Comparison of ENCODE assay signal across 1 cellular context in the genomic region with DNA sequence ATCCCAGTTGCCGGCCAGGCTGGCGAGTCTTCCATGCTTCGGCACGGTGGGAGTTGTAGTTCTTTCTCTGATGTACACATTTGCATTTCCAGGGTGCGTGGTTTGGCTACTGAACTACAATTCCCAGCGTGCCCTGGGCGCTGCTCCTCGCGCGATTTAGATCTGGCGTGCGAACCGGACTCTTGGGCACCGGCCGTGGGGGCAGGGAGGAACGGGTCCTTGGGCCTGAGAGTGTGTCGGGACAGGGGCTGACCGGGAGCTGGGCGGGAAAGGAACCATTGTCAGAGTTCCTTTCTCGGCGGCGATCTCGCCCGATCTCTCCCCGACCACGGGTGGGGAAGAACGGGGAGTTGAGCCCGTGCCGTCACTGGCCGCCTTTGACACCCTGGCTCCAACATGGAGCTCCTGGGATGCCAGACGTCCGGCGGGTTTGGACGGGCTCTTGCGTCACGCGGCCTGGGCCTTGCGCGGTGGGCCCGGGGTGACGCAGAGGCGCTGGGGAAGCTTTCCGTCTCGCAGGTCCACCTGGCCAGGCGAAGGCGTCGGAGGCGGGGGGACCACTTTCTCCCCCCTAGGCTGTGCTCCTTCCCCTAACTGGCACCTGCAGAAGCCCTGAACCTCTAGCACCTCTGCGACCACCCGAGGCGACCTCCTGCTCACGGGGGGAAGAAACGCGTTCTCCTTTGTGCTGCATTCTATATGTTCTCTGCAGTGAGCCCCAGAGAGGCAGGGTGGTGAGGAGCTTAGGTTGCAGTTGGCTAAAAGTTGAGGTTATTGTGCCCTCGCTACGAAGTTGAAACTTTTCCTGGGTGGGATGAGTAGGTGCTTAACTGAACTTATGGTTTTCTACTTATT.
TF ChIP-seq lines count a peak whose summit lies in the region.

No MANE protein-coding gene starts in this region.

TF ChIP-seq in HepG2, 621 proteins besides CTCF, POLR2A, EP300 and RAD21 (continued from another document and continues in another):
- TF ChIP-seq, protein P1, sequence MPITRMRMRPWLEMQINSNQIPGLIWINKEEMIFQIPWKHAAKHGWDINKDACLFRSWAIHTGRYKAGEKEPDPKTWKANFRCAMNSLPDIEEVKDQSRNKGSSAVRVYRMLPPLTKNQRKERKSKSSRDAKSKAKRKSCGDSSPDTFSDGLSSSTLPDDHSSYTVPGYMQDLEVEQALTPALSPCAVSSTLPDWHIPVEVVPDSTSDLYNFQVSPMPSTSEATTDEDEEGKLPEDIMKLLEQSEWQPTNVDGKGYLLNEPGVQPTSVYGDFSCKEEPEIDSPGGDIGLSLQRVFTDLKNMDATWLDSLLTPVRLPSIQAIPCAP (CRISPR knock-in tag; IDR thresholded peaks at IDR 0.05; ENCODE audit: low read depth) = no peak
- TF ChIP-seq BORCS8-MEF2B (CRISPR knock-in tag; IDR thresholded peaks at IDR 0.05) (peak; percentile 60; the same call in 1 of the 2 replicates), ZBTB20 (CRISPR knock-in tag; IDR thresholded peaks at IDR 0.05; ENCODE audit: borderline replicate concordance, low read depth) (no peak), ZNF605 (CRISPR knock-in tag; IDR thresholded peaks at IDR 0.05) (peak; percentile 68; the same call in 1 of the 2 replicates), NFKB2 (CRISPR knock-in tag; IDR thresholded peaks at IDR 0.05; ENCODE audit: borderline replicate concordance) (0 out of 2 replicates have a peak, but pooled peaks have one; percentile 36), MYC (CRISPR knock-in tag; IDR thresholded peaks at IDR 0.05; ENCODE audit: borderline replicate concordance) (peak; percentile 90), ZNF572 (CRISPR knock-in tag; IDR thresholded peaks at IDR 0.05) (no peak), EEA1 (CRISPR knock-in tag; IDR thresholded peaks at IDR 0.05; ENCODE audit: borderline replicate concordance) (peak; percentile 97), ZNF33B (CRISPR knock-in tag; IDR thresholded peaks at IDR 0.05) (peak; percentile 86; the same call in 1 of the 2 replicates), TCF12 (IDR thresholded peaks at IDR 0.05) (no peak), TCF12 (CRISPR knock-in tag; IDR thresholded peaks at IDR 0.05) (peak; percentile 50; the same call in 1 of the 2 replicates), CCDC6 (CRISPR knock-in tag; IDR thresholded peaks at IDR 0.05) (peak; percentile 31; the same call in 1 of the 2 replicates), PAX8 (CRISPR knock-in tag; IDR thresholded peaks at IDR 0.05; ENCODE audit: borderline replicate concordance) (peak; percentile 47; the same call in 1 of the 2 replicates), TGIF2 (CRISPR knock-in tag; IDR thresholded peaks at IDR 0.05) (peak; percentile 79; the same call in 1 of the 2 replicates), ZNF317 (CRISPR knock-in tag; IDR thresholded peaks at IDR 0.05) (peak; percentile 32; the same call in 1 of the 2 replicates), CEBPB (IDR thresholded peaks at IDR 0.05; ENCODE audit: borderline replicate concordance, low read depth, low read length) (peak; percentile 89), ASH2L (IDR thresholded peaks at IDR 0.05; ENCODE audit: insufficient read length, low read depth, low read length) (peak; percentile 58), FOXA3 (CRISPR knock-in tag; IDR thresholded peaks at IDR 0.05) (0 out of 2 replicates have a peak, but pooled peaks have one; percentile 3), SNAPC2 (CRISPR knock-in tag; IDR thresholded peaks at IDR 0.05) (peak; percentile 81; the same call in 1 of the 2 replicates), ZNF782 (CRISPR knock-in tag; IDR thresholded peaks at IDR 0.05; ENCODE audit: borderline replicate concordance) (peak; percentile 47; the same call in 1 of the 2 replicates), CHCHD3 (CRISPR knock-in tag; IDR thresholded peaks at IDR 0.05) (peak; percentile 83), FOXK1 (CRISPR knock-in tag; IDR thresholded peaks at IDR 0.05; ENCODE audit: borderline replicate concordance, low read depth) (peak; percentile 7; the same call in 1 of the 2 replicates), ZNF768 (CRISPR knock-in tag; IDR thresholded peaks at IDR 0.05) (peak; percentile 29; the same call in 1 of the 2 replicates), ZNF614 (CRISPR knock-in tag; IDR thresholded peaks at IDR 0.05; ENCODE audit: borderline replicate concordance) (0 out of 2 replicates have a peak, but pooled peaks have one; percentile 4)
- TF ChIP-seq, protein P2, sequence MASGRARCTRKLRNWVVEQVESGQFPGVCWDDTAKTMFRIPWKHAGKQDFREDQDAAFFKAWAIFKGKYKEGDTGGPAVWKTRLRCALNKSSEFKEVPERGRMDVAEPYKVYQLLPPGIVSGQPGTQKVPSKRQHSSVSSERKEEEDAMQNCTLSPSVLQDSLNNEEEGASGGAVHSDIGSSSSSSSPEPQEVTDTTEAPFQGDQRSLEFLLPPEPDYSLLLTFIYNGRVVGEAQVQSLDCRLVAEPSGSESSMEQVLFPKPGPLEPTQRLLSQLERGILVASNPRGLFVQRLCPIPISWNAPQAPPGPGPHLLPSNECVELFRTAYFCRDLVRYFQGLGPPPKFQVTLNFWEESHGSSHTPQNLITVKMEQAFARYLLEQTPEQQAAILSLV (CRISPR knock-in tag; IDR thresholded peaks at IDR 0.05; ENCODE audit: borderline replicate concordance) = peak; percentile 90; the same call in 1 of the 2 replicates
- TF ChIP-seq, protein P3, sequence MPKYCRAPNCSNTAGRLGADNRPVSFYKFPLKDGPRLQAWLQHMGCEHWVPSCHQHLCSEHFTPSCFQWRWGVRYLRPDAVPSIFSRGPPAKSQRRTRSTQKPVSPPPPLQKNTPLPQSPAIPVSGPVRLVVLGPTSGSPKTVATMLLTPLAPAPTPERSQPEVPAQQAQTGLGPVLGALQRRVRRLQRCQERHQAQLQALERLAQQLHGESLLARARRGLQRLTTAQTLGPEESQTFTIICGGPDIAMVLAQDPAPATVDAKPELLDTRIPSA (CRISPR knock-in tag; IDR thresholded peaks at IDR 0.05; ENCODE audit: borderline replicate concordance) = no peak
- TF ChIP-seq, protein P4, sequence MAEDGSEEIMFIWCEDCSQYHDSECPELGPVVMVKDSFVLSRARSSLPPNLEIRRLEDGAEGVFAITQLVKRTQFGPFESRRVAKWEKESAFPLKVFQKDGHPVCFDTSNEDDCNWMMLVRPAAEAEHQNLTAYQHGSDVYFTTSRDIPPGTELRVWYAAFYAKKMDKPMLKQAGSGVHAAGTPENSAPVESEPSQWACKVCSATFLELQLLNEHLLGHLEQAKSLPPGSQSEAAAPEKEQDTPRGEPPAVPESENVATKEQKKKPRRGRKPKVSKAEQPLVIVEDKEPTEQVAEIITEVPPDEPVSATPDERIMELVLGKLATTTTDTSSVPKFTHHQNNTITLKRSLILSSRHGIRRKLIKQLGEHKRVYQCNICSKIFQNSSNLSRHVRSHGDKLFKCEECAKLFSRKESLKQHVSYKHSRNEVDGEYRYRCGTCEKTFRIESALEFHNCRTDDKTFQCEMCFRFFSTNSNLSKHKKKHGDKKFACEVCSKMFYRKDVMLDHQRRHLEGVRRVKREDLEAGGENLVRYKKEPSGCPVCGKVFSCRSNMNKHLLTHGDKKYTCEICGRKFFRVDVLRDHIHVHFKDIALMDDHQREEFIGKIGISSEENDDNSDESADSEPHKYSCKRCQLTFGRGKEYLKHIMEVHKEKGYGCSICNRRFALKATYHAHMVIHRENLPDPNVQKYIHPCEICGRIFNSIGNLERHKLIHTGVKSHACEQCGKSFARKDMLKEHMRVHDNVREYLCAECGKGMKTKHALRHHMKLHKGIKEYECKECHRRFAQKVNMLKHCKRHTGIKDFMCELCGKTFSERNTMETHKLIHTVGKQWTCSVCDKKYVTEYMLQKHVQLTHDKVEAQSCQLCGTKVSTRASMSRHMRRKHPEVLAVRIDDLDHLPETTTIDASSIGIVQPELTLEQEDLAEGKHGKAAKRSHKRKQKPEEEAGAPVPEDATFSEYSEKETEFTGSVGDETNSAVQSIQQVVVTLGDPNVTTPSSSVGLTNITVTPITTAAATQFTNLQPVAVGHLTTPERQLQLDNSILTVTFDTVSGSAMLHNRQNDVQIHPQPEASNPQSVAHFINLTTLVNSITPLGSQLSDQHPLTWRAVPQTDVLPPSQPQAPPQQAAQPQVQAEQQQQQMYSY (CRISPR knock-in tag; IDR thresholded peaks at IDR 0.05) = peak; percentile 82
- TF ChIP-seq, protein P5, sequence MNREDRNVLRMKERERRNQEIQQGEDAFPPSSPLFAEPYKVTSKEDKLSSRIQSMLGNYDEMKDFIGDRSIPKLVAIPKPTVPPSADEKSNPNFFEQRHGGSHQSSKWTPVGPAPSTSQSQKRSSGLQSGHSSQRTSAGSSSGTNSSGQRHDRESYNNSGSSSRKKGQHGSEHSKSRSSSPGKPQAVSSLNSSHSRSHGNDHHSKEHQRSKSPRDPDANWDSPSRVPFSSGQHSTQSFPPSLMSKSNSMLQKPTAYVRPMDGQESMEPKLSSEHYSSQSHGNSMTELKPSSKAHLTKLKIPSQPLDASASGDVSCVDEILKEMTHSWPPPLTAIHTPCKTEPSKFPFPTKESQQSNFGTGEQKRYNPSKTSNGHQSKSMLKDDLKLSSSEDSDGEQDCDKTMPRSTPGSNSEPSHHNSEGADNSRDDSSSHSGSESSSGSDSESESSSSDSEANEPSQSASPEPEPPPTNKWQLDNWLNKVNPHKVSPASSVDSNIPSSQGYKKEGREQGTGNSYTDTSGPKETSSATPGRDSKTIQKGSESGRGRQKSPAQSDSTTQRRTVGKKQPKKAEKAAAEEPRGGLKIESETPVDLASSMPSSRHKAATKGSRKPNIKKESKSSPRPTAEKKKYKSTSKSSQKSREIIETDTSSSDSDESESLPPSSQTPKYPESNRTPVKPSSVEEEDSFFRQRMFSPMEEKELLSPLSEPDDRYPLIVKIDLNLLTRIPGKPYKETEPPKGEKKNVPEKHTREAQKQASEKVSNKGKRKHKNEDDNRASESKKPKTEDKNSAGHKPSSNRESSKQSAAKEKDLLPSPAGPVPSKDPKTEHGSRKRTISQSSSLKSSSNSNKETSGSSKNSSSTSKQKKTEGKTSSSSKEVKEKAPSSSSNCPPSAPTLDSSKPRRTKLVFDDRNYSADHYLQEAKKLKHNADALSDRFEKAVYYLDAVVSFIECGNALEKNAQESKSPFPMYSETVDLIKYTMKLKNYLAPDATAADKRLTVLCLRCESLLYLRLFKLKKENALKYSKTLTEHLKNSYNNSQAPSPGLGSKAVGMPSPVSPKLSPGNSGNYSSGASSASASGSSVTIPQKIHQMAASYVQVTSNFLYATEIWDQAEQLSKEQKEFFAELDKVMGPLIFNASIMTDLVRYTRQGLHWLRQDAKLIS (CRISPR knock-in tag; IDR thresholded peaks at IDR 0.05) = 0 out of 2 replicates have a peak, but pooled peaks have one; percentile 21
- TF ChIP-seq, protein P6, sequence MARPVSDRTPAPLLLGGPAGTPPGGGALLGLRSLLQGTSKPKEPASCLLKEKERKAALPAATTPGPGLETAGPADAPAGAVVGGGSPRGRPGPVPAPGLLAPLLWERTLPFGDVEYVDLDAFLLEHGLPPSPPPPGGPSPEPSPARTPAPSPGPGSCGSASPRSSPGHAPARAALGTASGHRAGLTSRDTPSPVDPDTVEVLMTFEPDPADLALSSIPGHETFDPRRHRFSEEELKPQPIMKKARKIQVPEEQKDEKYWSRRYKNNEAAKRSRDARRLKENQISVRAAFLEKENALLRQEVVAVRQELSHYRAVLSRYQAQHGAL (CRISPR knock-in tag; IDR thresholded peaks at IDR 0.05; ENCODE audit: not compliant biosample characterization) = peak; percentile 49
- TF ChIP-seq, protein P7, sequence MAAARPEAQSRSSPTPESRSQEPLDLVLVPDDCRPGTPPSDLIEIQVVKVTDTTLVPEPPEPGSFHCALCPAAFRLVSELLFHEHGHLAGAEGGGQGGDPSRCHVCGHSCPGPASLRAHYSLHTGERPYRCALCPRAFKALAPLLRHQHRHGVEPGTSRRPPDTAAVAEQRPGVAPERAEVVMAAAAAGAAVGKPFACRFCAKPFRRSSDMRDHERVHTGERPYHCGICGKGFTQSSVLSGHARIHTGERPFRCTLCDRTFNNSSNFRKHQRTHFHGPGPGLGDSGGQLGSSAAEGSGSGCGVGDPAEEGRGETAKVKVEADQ (CRISPR knock-in tag; IDR thresholded peaks at IDR 0.05; ENCODE audit: borderline replicate concordance) = no peak; the same call in 1 of the 2 replicates
- TF ChIP-seq, protein P8, sequence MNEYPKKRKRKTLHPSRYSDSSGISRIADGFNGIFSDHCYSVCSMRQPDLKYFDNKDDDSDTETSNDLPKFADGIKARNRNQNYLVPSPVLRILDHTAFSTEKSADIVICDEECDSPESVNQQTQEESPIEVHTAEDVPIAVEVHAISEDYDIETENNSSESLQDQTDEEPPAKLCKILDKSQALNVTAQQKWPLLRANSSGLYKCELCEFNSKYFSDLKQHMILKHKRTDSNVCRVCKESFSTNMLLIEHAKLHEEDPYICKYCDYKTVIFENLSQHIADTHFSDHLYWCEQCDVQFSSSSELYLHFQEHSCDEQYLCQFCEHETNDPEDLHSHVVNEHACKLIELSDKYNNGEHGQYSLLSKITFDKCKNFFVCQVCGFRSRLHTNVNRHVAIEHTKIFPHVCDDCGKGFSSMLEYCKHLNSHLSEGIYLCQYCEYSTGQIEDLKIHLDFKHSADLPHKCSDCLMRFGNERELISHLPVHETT (CRISPR knock-in tag; conservative IDR thresholded peaks at IDR 0.05) = 0 out of 2 replicates have a peak, but pooled peaks have one; percentile 18
- TF ChIP-seq, protein P9, sequence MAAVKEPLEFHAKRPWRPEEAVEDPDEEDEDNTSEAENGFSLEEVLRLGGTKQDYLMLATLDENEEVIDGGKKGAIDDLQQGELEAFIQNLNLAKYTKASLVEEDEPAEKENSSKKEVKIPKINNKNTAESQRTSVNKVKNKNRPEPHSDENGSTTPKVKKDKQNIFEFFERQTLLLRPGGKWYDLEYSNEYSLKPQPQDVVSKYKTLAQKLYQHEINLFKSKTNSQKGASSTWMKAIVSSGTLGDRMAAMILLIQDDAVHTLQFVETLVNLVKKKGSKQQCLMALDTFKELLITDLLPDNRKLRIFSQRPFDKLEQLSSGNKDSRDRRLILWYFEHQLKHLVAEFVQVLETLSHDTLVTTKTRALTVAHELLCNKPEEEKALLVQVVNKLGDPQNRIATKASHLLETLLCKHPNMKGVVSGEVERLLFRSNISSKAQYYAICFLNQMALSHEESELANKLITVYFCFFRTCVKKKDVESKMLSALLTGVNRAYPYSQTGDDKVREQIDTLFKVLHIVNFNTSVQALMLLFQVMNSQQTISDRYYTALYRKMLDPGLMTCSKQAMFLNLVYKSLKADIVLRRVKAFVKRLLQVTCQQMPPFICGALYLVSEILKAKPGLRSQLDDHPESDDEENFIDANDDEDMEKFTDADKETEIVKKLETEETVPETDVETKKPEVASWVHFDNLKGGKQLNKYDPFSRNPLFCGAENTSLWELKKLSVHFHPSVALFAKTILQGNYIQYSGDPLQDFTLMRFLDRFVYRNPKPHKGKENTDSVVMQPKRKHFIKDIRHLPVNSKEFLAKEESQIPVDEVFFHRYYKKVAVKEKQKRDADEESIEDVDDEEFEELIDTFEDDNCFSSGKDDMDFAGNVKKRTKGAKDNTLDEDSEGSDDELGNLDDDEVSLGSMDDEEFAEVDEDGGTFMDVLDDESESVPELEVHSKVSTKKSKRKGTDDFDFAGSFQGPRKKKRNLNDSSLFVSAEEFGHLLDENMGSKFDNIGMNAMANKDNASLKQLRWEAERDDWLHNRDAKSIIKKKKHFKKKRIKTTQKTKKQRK (IDR thresholded peaks at IDR 0.05; ENCODE audit: low read length) = no peak
- TF ChIP-seq, protein P10, sequence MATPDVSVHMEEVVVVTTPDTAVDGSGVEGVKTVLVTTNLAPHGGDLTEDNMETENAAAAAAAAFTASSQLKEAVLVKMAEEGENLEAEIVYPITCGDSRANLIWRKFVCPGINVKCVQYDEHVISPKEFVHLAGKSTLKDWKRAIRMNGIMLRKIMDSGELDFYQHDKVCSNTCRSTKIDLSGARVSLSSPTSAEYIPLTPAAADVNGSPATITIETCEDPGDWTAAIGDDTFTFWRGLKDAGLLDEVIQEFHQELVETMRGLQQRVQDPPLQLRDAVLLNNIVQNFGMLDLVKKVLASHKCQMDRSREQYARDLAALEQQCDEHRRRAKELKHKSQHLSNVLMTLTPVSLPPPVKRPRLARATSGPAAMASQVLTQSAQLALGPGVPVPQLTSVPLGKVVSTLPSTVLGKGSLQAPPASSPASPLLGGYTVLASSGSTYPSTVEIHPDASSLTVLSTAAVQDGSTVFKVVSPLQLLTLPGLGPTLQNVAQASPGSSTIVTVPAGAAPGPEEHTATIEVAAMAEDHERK (CRISPR knock-in tag; IDR thresholded peaks at IDR 0.05; ENCODE audit: low read depth) = peak; percentile 68; the same call in 1 of the 2 replicates
